In genomic region chr9:136885950-136886578, GRCh38 we compare ENCODE assay signal across 8 cellular contexts. TPM values are rescaled to one million over a fixed set of nuclear protein-coding genes. Genes with fewer than 3 reads are reported as not detected.
DNase-seq lines count a peak whose midpoint lies in the region; ATAC-seq and TF ChIP-seq lines count a peak whose summit lies in the region.

Gene TRAF2 (plus strand): TSS chr9:136886516. CDS start chr9:136898741, 12,225 bp downstream.

- no peaks in the 10 kb centered on the region for H3K9me3 ChIP-seq in left lung

- ATAC-seq in GM19372 (IDR thresholded peaks at IDR 0.05; ENCODE audit: low read depth, unreplicated experiment) (peak; percentile 93), HG03521 (IDR thresholded peaks at IDR 0.05; ENCODE audit: unreplicated experiment) (peak; percentile 83), left lung (peak; percentile 97)

- intact Hi-C loops in dendritic cell treated with granulocyte-macrophage colony-stimulating factor and Interleukin-4, amounts not matched to agents 40 ng/mL and 50 ng/mL, for 4 days (cut with micrococcal nuclease): loop anchor here (1.0 to 2.0 kb wide), 2 partner anchors 19 to 37 kb away; partner anchors contain the start of genes EDF1 and PHPT1
- intact Hi-C loops in left lung (cut with DNase I): no loop called here

- H3K36me3 ChIP-seq in left lung: peaks cover 0 to 9% of the 10 kb centered on the region in 2 donors

- H3K27me3 Mint-ChIP-seq in dendritic cell treated with granulocyte-macrophage colony-stimulating factor and Interleukin-4, amounts not matched to agents 40 ng/mL and 50 ng/mL, for 4 days: no peaks in the 10 kb centered on the region

- no peaks in the 10 kb centered on the region for H3K27me3 ChIP-seq in left lung

- H3K4me1 ChIP-seq in left lung: peaks cover 13 to 47% of the 10 kb centered on the region in 2 donors

- peak; percentile 99 for DNase-seq in NCI-H748 (lab: John Stamatoyannopoulos, UW; ENCODE audit: unreplicated experiment)
- DNase-seq in activated CD4-positive, alpha-beta T cell treated with anti-CD3 and anti-CD28 coated beads, Interleukin-2, amount 50 U/mL, for 1 hour: peak; percentile 96
- DNase-seq in left lung: peak; percentile 97 to 98
- DNase-seq in stimulated activated CD4-positive, alpha-beta T cell treated with anti-CD3 and anti-CD28 coated beads, Interleukin-2, amount 100 ng/mL, for 4 hours (ENCODE audit: low read depth): peak; percentile 96

- H3K27ac Mint-ChIP-seq in dendritic cell treated with granulocyte-macrophage colony-stimulating factor and Interleukin-4, amounts not matched to agents 40 ng/mL and 50 ng/mL, for 4 days: peak within 1 kb of the TSS; percentile 79

- peaks cover 24% of the 10 kb centered on the region for H3K36me3 Mint-ChIP-seq in dendritic cell treated with granulocyte-macrophage colony-stimulating factor and Interleukin-4, amounts not matched to agents 40 ng/mL and 50 ng/mL, for 4 days (ENCODE audit: low read depth)

- peaks cover 46% of the 10 kb centered on the region for H3K4me1 Mint-ChIP-seq in dendritic cell treated with granulocyte-macrophage colony-stimulating factor and Interleukin-4, amounts not matched to agents 40 ng/mL and 50 ng/mL, for 4 days (ENCODE audit: low read depth)

- H3K4me3 Mint-ChIP-seq in dendritic cell treated with granulocyte-macrophage colony-stimulating factor and Interleukin-4, amounts not matched to agents 40 ng/mL and 50 ng/mL, for 4 days: peak within 1 kb of the TSS; percentile 89

- H3K9me3 Mint-ChIP-seq in dendritic cell treated with granulocyte-macrophage colony-stimulating factor and Interleukin-4, amounts not matched to agents 40 ng/mL and 50 ng/mL, for 4 days: no peaks in the 10 kb centered on the region

- no peak for TF ChIP-seq CTCF in C4-2B (conservative IDR thresholded peaks at IDR 0.05)
- TF ChIP-seq CTCF in left lung (IDR thresholded peaks at IDR 0.05): no peak

- H3K27ac ChIP-seq in C4-2B (peak within 1 kb of the TSS; percentile 97), left lung (peak within 1 kb of the TSS; percentile 74 to 90)

- H3K4me3 ChIP-seq in left lung: peak within 1 kb of the TSS; percentile 68 to 94

RNA-seq across cellular contexts. Expression of gene TRAF2, which starts in this region (rescaled TPM):
- 10 to 100 TPM; 17.2 to 22.4 TPM for total RNA-seq in left lung

Comparison
In these comparisons a context has a peak if more than half of its experiments do, and no peak if none do; other contexts are left out.
1. Peak in every context shown above with its lines: DNase-seq, ATAC-seq, H3K4me3 ChIP-seq and H3K27ac ChIP-seq.